In the genomic region with DNA sequence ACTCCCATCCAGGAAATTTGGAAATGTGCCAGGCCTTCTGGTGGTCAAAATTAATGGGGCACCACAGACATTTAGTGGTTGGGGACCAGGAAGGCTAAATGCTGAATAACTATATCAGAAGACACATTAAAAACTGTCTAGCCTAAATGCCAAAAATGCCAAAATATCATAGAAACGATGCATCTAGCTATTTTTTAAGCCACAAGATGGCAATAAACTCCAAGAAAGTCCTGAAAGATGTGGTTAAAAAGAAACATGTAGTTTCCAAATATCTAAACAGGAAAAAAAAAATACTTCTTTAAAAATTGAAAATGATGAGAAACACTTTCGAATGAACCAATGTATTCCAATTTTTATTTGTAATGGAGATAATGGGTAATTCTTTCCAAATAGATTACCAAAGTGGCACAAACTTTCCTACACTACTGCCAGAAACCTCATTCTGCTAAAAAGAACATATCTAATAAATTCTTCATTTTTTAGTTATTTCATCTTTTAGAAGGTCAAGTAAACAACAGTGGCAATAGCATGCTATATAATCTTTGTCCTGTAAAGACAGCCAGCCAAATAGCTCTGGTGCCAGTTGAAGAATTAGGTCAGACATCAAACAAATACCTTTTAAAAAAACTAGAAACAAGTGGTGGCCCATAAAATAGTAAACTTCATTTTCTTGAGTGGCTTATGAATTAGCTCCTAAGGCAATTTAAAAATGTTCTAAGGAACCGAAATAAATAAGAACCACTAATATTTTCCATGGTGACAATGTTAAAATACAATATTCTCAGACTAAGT, we compare ENCODE assay signal across 10 cellular contexts. TPM values are rescaled to one million over a fixed set of nuclear protein-coding genes. Genes with fewer than 3 reads are reported as not detected.
DNase-seq lines count a peak whose midpoint lies in the region; ATAC-seq, FAIRE-seq and TF ChIP-seq lines count a peak whose summit lies in the region.
"Had no signal": no experiment of that assay in that cellular context is flagged by ENCODE, and none has a peak within 500 bp of the region (broad histone marks: within the 10 kb centered on the region; RNA-seq: fewer than 3 reads in every experiment).

No MANE protein-coding gene starts in this region.

- H2BK20ac ChIP-seq in IMR-90 (ENCODE audit: low read depth, low read length), result no peak overlapping the region

- no peak for TF ChIP-seq EP300 in GM12878 (IDR thresholded peaks at IDR 0.05; ENCODE audit: borderline replicate concordance in 1 of 2, control insufficient read depth in 1 of 2, low read depth in 2 of 2, low read length in 2 of 2)

- H3K9me1 ChIP-seq in IMR-90 (ENCODE audit: insufficient read depth, low read length), result no peaks in the 10 kb centered on the region

- H3K27me3 ChIP-seq in IMR-90 (ENCODE audit: control insufficient read depth, insufficient read depth, low read length), result no peaks in the 10 kb centered on the region
- no peaks in the 10 kb centered on the region for H3K27me3 ChIP-seq in GM12878 (replicated peaks in 1 of 2; ENCODE audit: control insufficient read depth in 2 of 2, insufficient read depth in 2 of 2, low read length in 1 of 2)
- H3K27me3 ChIP-seq in right lobe of liver, result no peaks in the 10 kb centered on the region

- H2AK5ac ChIP-seq in IMR-90 (ENCODE audit: low read depth, low read length), result no peak overlapping the region

- no peak overlapping the region for H2BK5ac ChIP-seq in IMR-90 (ENCODE audit: low read depth, low read length, poor library complexity, severe bottlenecking)

- peaks cover 15% of the 10 kb centered on the region for H3K36me3 ChIP-seq in IMR-90 (ENCODE audit: control insufficient read depth, insufficient read depth, low read length)
- H3K36me3 ChIP-seq in GM12878 (ENCODE audit: control insufficient read depth in 2 of 2, insufficient read depth in 2 of 2, low read length in 1 of 2), result peaks cover 2 to 19% of the 10 kb centered on the region in 2 experiments; a peak in 3 of 4 replicates
- no peaks in the 10 kb centered on the region for H3K36me3 ChIP-seq in right lobe of liver

- in situ Hi-C loops in IMR-90 (cut with MboI; ENCODE audit: low sequenced_read_pairs) (no loop called here), GM12878 (cut with MboI) (no loop called here)

- no peak overlapping the region for H4K91ac ChIP-seq in IMR-90 (ENCODE audit: insufficient read depth, low read depth, low read length)

- no peak overlapping the region; the same call in 1 of the 2 replicates for H3K18ac ChIP-seq in IMR-90 (ENCODE audit: low read depth, low read length)

- peak; percentile 36 for TF ChIP-seq CTCF in AG09309 (IDR thresholded peaks at IDR 0.05; ENCODE audit: control insufficient read depth, insufficient read depth, low read depth, low read length, missing control alignments)
- peak; percentile 37 for TF ChIP-seq CTCF in IMR-90 (conservative IDR thresholded peaks at IDR 0.05; ENCODE audit: low read depth, low read length)
- no peak; a peak in 1 of 6 replicates for TF ChIP-seq CTCF in GM12878 (IDR thresholded peaks at IDR 0.05 in 2 of 3, conservative IDR thresholded peaks at IDR 0.05 in 1 of 3; ENCODE audit: control insufficient read depth in 2 of 3, extremely low read depth in 1 of 3, insufficient read depth in 1 of 3, low read depth in 3 of 3, low read length in 3 of 3)
- peak in 3 of 4 donors; percentile 3 to 36 (median 27) for TF ChIP-seq CTCF in right lobe of liver (IDR thresholded peaks at IDR 0.05)

- no peak overlapping the region for H3K27ac ChIP-seq in IMR-90 (ENCODE audit: insufficient read depth, low read length)
- no peak overlapping the region for H3K27ac ChIP-seq in GM12878 (ENCODE audit: control insufficient read depth, insufficient read depth)
- H3K27ac ChIP-seq in right lobe of liver, result no peak overlapping the region

- H4K20me1 ChIP-seq in IMR-90 (ENCODE audit: insufficient read depth, low read length) (no peaks in the 10 kb centered on the region), GM12878 (ENCODE audit: control insufficient read depth, insufficient read depth) (no peaks in the 10 kb centered on the region)

- H3K4me1 ChIP-seq in IMR-90 (ENCODE audit: control insufficient read depth, insufficient read depth, low read length), result peaks cover 2% of the 10 kb centered on the region; the same call in 1 of the 2 replicates
- H3K4me1 ChIP-seq in GM12878 (ENCODE audit: control insufficient read depth, insufficient read depth, low read length), result no peaks in the 10 kb centered on the region
- H3K4me1 ChIP-seq in right lobe of liver, result peaks cover 0 to 20% (median 0%) of the 10 kb centered on the region in 4 donors

- POLR2A ChIA-PET in IMR-90 (lab: Charles Lee; ENCODE audit: unreplicated experiment), result no interaction called here
- POLR2A ChIA-PET in GM12878 (lab: Charles Lee), result no interaction called here
- POLR2A ChIA-PET in activated CD4-positive, alpha-beta T cell treated with anti-CD3 and anti-CD28 coated beads for 36 hours (lab: Charles Lee), result no interaction called here

- H3K27me3 Mint-ChIP-seq in activated naive CD8-positive, alpha-beta T cell treated with anti-CD3 and anti-CD28 coated beads for 36 hours, result no peaks in the 10 kb centered on the region
- H3K27me3 Mint-ChIP-seq in activated CD4-positive, alpha-beta T cell treated with anti-CD3 and anti-CD28 coated beads for 36 hours, result no peaks in the 10 kb centered on the region

- H2AFZ ChIP-seq in IMR-90 (replicated peaks; ENCODE audit: low read length, poor library complexity) (no peak overlapping the region), GM12878 (ENCODE audit: control insufficient read depth, low read depth, low read length) (no peak overlapping the region)

- intact Hi-C loops in IMR-90 (cut with micrococcal nuclease), result loop anchor here (2.0 kb wide), 1 partner anchor 137 kb away; no protein-coding TSS in a partner anchor
- intact Hi-C loops in GM12878 (cut with micrococcal nuclease; ENCODE audit: unreplicated experiment), result no loop called here
- intact Hi-C loops in right lobe of liver (cut with DNase I), result no loop called here
- intact Hi-C loops in activated CD4-positive, alpha-beta T cell treated with anti-CD3 and anti-CD28 coated beads for 36 hours (cut with DNase I, micrococcal nuclease), result no loop called here

- no peaks in the 10 kb centered on the region for H3K9me3 Mint-ChIP-seq in activated naive CD8-positive, alpha-beta T cell treated with anti-CD3 and anti-CD28 coated beads for 36 hours
- H3K9me3 Mint-ChIP-seq in activated CD4-positive, alpha-beta T cell treated with anti-CD3 and anti-CD28 coated beads for 36 hours (ENCODE audit: low read depth), result no peaks in the 10 kb centered on the region

- H3K4me2 ChIP-seq in IMR-90 (ENCODE audit: low read depth, low read length) (no peak overlapping the region), GM12878 (ENCODE audit: control insufficient read depth, insufficient read depth) (no peak overlapping the region)

- FAIRE-seq in GM12878 (lab: Jason Lieb, UNC), result peak; percentile 52

- TF ChIP-seq POLR2A in IMR-90 (IDR thresholded peaks at IDR 0.05; ENCODE audit: low read depth, low read length), result no peak
- no peak for TF ChIP-seq POLR2A in GM12878 (IDR thresholded peaks at IDR 0.05; ENCODE audit: low read depth, low read length)
- TF ChIP-seq POLR2A in right lobe of liver (IDR thresholded peaks at IDR 0.05), result no peak

- TF ChIP-seq RAD21 in IMR-90 (IDR thresholded peaks at IDR 0.05; ENCODE audit: low read length) (peak; percentile 48), GM12878 (IDR thresholded peaks at IDR 0.05; ENCODE audit: insufficient read depth, low read depth, low read length) (peak; percentile 27; the same call in 1 of the 2 replicates)

- H4K5ac ChIP-seq in IMR-90 (ENCODE audit: low read depth, low read length), result 0 out of 2 replicates have a peak overlapping the region, but pooled peaks have one; percentile 63

- RAD21 ChIA-PET in GM12878 (lab: Charles Lee; ENCODE audit: unreplicated experiment), result interaction anchor here (1.1 to 1.6 kb wide), 3 partner anchors 8 to 41 kb away, joined by 3 to 9 read pairs (median 5); no protein-coding TSS in a partner anchor

- H3K9me3 ChIP-seq in IMR-90 (ENCODE audit: control insufficient read depth, insufficient read depth, low read length), result no peaks in the 10 kb centered on the region
- H3K9me3 ChIP-seq in GM12878 (replicated peaks; ENCODE audit: control insufficient read depth, insufficient read depth, low read length), result no peaks in the 10 kb centered on the region
- H3K9me3 ChIP-seq in right lobe of liver, result no peaks in the 10 kb centered on the region

- H3K56ac ChIP-seq in IMR-90 (ENCODE audit: extremely low read depth, insufficient read depth, low read length), result no peak overlapping the region

- H3K23ac ChIP-seq in IMR-90 (ENCODE audit: low read depth, low read length), result no peak overlapping the region

- no peak overlapping the region for H2AK9ac ChIP-seq in IMR-90 (replicated peaks; ENCODE audit: low read depth, low read length, poor library complexity)

- H3K9ac ChIP-seq in IMR-90 (ENCODE audit: low read depth, low read length) (no peak overlapping the region), GM12878 (ENCODE audit: control insufficient read depth, insufficient read depth, low read length) (no peak overlapping the region)

- H3K4me3 ChIP-seq in AG09309 (ENCODE audit: control insufficient read depth, low read depth, low read length) (no peak overlapping the region), IMR-90 (ENCODE audit: insufficient read depth, low read depth, low read length) (no peak overlapping the region), GM12878 (no peak overlapping the region), right lobe of liver (no peak overlapping the region)

- DNase-seq in AG09309 (ENCODE audit: low read depth) (no peak), IMR-90 (no peak), GM12878 (ENCODE audit: low read depth, low spot score) (no peak), right lobe of liver (no peak), NCI-H2081 treated with DMSO at 0.1 percent for 48 hours (lab: John Stamatoyannopoulos, UW) (no peak)
- no peak for DNase-seq in activated naive CD8-positive, alpha-beta T cell treated with anti-CD3 and anti-CD28 coated beads for 36 hours
- DNase-seq in activated CD4-positive, alpha-beta T cell treated with anti-CD3 and anti-CD28 coated beads for 36 hours, result no peak
- DNase-seq: activated CD4-positive, alpha-beta T cell treated with anti-CD3 and anti-CD28 coated beads, Interleukin-2, amount 50 U/mL, for 1 hour; NCI-H2081 had no signal

- peaks cover 26% of the 10 kb centered on the region for H3K36me3 Mint-ChIP-seq in activated naive CD8-positive, alpha-beta T cell treated with anti-CD3 and anti-CD28 coated beads for 36 hours
- peaks cover 34% of the 10 kb centered on the region for H3K36me3 Mint-ChIP-seq in activated CD4-positive, alpha-beta T cell treated with anti-CD3 and anti-CD28 coated beads for 36 hours (ENCODE audit: low read depth)

- H3K79me2 ChIP-seq in GM12878 (ENCODE audit: control insufficient read depth, insufficient read depth, low read length), result no peaks in the 10 kb centered on the region

- CTCF ChIA-PET in IMR-90 (lab: Yijun Ruan, JAX) (interaction anchor here (0.6 to 1.4 kb wide), 5 partner anchors 19 to 262 kb away, joined by 3 to 4 read pairs (median 3); partner anchors contain the start of genes CCDC14 and KALRN), GM12878 (lab: Yijun Ruan, JAX) (interaction anchor here (0.7 to 3.1 kb wide), 6 partner anchors 9 to 341 kb away, joined by 3 to 17 read pairs (median 5); no protein-coding TSS in a partner anchor)
- CTCF ChIA-PET in activated CD4-positive, alpha-beta T cell treated with anti-CD3 and anti-CD28 coated beads for 36 hours (lab: Charles Lee), result interaction anchor here (0.6 to 0.7 kb wide), 2 partner anchors 22 to 30 kb away, joined by 3 read pairs; no protein-coding TSS in a partner anchor

- ATAC-seq in IMR-90 (ENCODE audit: low read depth) (no peak), GM12878 (no peak), right lobe of liver (peak in 3 of 4 donors; percentile 19 to 65 (median 64)), HG03432 (IDR thresholded peaks at IDR 0.05; ENCODE audit: unreplicated experiment) (no peak)
- no peak for ATAC-seq in activated CD4-positive, alpha-beta T cell treated with anti-CD3 and anti-CD28 coated beads for 36 hours

- no peaks in the 10 kb centered on the region for H3K4me1 Mint-ChIP-seq in activated naive CD8-positive, alpha-beta T cell treated with anti-CD3 and anti-CD28 coated beads for 36 hours
- H3K4me1 Mint-ChIP-seq in activated CD4-positive, alpha-beta T cell treated with anti-CD3 and anti-CD28 coated beads for 36 hours, result no peaks in the 10 kb centered on the region

- dilution Hi-C loops in IMR-90 (cut with HindIII; ENCODE audit: low sequenced_read_pairs, unreplicated experiment), result no loop called here

- H3K27ac Mint-ChIP-seq in activated naive CD8-positive, alpha-beta T cell treated with anti-CD3 and anti-CD28 coated beads for 36 hours, result no peak overlapping the region
- no peak overlapping the region for H3K27ac Mint-ChIP-seq in activated CD4-positive, alpha-beta T cell treated with anti-CD3 and anti-CD28 coated beads for 36 hours

- H2BK15ac ChIP-seq in IMR-90 (ENCODE audit: low read depth, low read length), result no peak overlapping the region

- H3K79me1 ChIP-seq in IMR-90 (ENCODE audit: low read depth in 1 of 2, low read length in 2 of 2), result peaks cover 4 to 9% of the 10 kb centered on the region in 2 experiments; a peak in 1 of 4 replicates

- no CpG with 5 or more reads among the region's 3 CpGs for WGBS in IMR-90 (ENCODE audit: extremely low coverage in 2 of 2, insufficient read length in 1 of 2), 2 experiments
- 48% methylated on average over 3 of the region's 3 CpGs for WGBS in GM12878 (ENCODE audit: insufficient coverage, insufficient replicate concordance, low lambda C conversion rate, missing lambda C conversion rate)
- WGBS in right lobe of liver (ENCODE audit: insufficient coverage, low coverage, low lambda C conversion rate, missing lambda C conversion rate), result 33% methylated on average over 3 of the region's 3 CpGs

- SMC1A ChIA-PET in GM12878 (lab: Charles Lee; ENCODE audit: uncharacterized antibody, unreplicated experiment), result interaction anchor here (0.9 to 2.4 kb wide), 6 partner anchors 11 to 518 kb away, joined by 3 to 7 read pairs (median 4); no protein-coding TSS in a partner anchor

- no peak overlapping the region for H4K8ac ChIP-seq in IMR-90 (ENCODE audit: low read depth in 2 of 2, low read length in 2 of 2)

- no peak overlapping the region for H3K4ac ChIP-seq in IMR-90 (ENCODE audit: low read depth, low read length)

- no peak overlapping the region for H3K14ac ChIP-seq in IMR-90 (replicated peaks; ENCODE audit: low read depth, low read length)

- no peak overlapping the region for H2BK120ac ChIP-seq in IMR-90 (ENCODE audit: low read depth, low read length)

- BruUV-seq in IMR-90 (replicated peaks; lab: Mats Ljungman, UMichigan) (no TSS peak), GM12878 (replicated peaks; lab: Mats Ljungman, UMichigan) (no TSS peak)

- no peak overlapping the region for H3K4me3 Mint-ChIP-seq in activated naive CD8-positive, alpha-beta T cell treated with anti-CD3 and anti-CD28 coated beads for 36 hours
- H3K4me3 Mint-ChIP-seq in activated CD4-positive, alpha-beta T cell treated with anti-CD3 and anti-CD28 coated beads for 36 hours, result no peak overlapping the region

RNA-seq across cellular contexts. Expression of gene CCDC14, which starts 19.7 kb away (rescaled TPM):
- total RNA-seq in IMR-90 (2012; rRNA removed) (70.0 and 82.1 TPM in 2 replicates), GM12878 (2014; rRNA removed) (44.7 and 48.9 TPM in 2 replicates), GM12878 (2014; rRNA removed; fragmentation: Illumina TruSeq; extraction: Trizol) (51.9 and 55.8 TPM in 2 replicates), GM12878 (2021) (37.1 and 39.9 TPM in 2 replicates), right lobe of liver (10 to 100 TPM; 10.4 to 15.6 (median 11.7) TPM)
- polyA plus RNA-seq in IMR-90 (2012; rRNA removed) (86.9 and 109 TPM in 2 replicates), GM12878 (2011; rRNA removed) (77.9 and 104 TPM in 2 replicates), GM12878 (2014; fragmentation: Illumina TruSeq; extraction: Trizol) (64.6 and 84.1 TPM in 2 replicates), GM12878 (2014; fragmentation: Nextera tagmentation; extraction: Ambion mirVana) (10 to 100 TPM; 16.6 to 19.5 TPM), GM12878 (2014; rRNA removed) (46.6 and 53.4 TPM in 2 replicates), GM12878 (2016; fragmentation: Nextera tagmentation; extraction: Ambion mirVana) (10 to 100 TPM; 15.9 to 22.7 TPM)
- polyA plus RNA-seq in IMR-90 (2012; cell fraction: cytosol; rRNA removed), result 11.3 and 12.7 TPM in 2 replicates
- polyA plus RNA-seq in IMR-90 (2012; cell fraction: nucleus; rRNA removed; ENCODE audit: low replicate concordance), result 200 and 1,120 TPM in 2 replicates
- total RNA-seq in GM12878 (2013; cell fraction: nucleolus; rRNA removed), result 367 TPM in 2 replicates
- polyA plus RNA-seq in GM12878 (2011; ENCODE audit: low read depth), result 32.4 TPM
- polyA plus RNA-seq in GM12878 (2011; cell fraction: cytosol; rRNA removed), result 78.8 and 83.2 TPM in 2 replicates
- 560 and 775 TPM in 2 replicates for polyA plus RNA-seq in GM12878 (2011; cell fraction: nucleus; rRNA removed)
- 33.5 and 34.5 TPM in 2 replicates for polyA plus RNA-seq in GM12878 (2012)
- polyA minus RNA-seq in GM12878 (2011; rRNA and poly(A)+ RNA removed), result 80.4 and 86.3 TPM in 2 replicates
- 16.2 and 19.9 TPM in 2 replicates for polyA minus RNA-seq in GM12878 (2011; cell fraction: cytosol; rRNA and poly(A)+ RNA removed)
- 136 and 144 TPM in 2 replicates for polyA minus RNA-seq in GM12878 (2011; cell fraction: nucleus; rRNA and poly(A)+ RNA removed)
- total RNA-seq in activated naive CD8-positive, alpha-beta T cell treated with anti-CD3 and anti-CD28 coated beads for 36 hours, result 10 to 100 TPM; 36.3 to 40.5 TPM
- 10 to 100 TPM; 35.4 to 52.4 TPM for total RNA-seq in activated CD4-positive, alpha-beta T cell treated with anti-CD3 and anti-CD28 coated beads for 36 hours

RNA-seq across cellular contexts. Expression of gene ROPN1, which starts 50.6 kb away (rescaled TPM):
- total RNA-seq in IMR-90 (2012; rRNA removed) (0.18 TPM in 1 of 2 replicates, not detected in the other), GM12878 (2014; rRNA removed) (not detected in 2 replicates), GM12878 (2014; rRNA removed; fragmentation: Illumina TruSeq; extraction: Trizol) (not detected in 2 replicates), GM12878 (2021) (not detected in 2 replicates), right lobe of liver (not detected)
- polyA plus RNA-seq in IMR-90 (2012; rRNA removed) (0.03 TPM in 1 of 2 replicates, not detected in the other), GM12878 (2011; rRNA removed) (not detected in 2 replicates), GM12878 (2014; fragmentation: Illumina TruSeq; extraction: Trizol) (not detected in 2 replicates), GM12878 (2014; fragmentation: Nextera tagmentation; extraction: Ambion mirVana) (not detected), GM12878 (2014; rRNA removed) (not detected in 2 replicates), GM12878 (2016; fragmentation: Nextera tagmentation; extraction: Ambion mirVana) (not detected)
- 0.08 TPM in 1 of 2 replicates, not detected in the other for polyA plus RNA-seq in IMR-90 (2012; cell fraction: cytosol; rRNA removed)
- polyA plus RNA-seq in IMR-90 (2012; cell fraction: nucleus; rRNA removed; ENCODE audit: low replicate concordance), result not detected in 2 replicates
- not detected in 2 replicates for total RNA-seq in GM12878 (2013; cell fraction: nucleolus; rRNA removed)
- not detected for polyA plus RNA-seq in GM12878 (2011; ENCODE audit: low read depth)
- polyA plus RNA-seq in GM12878 (2011; cell fraction: cytosol; rRNA removed), result not detected in 2 replicates
- polyA plus RNA-seq in GM12878 (2011; cell fraction: nucleus; rRNA removed), result not detected in 2 replicates
- polyA plus RNA-seq in GM12878 (2012), result not detected in 2 replicates
- polyA minus RNA-seq in GM12878 (2011; rRNA and poly(A)+ RNA removed), result not detected in 2 replicates
- not detected in 2 replicates for polyA minus RNA-seq in GM12878 (2011; cell fraction: cytosol; rRNA and poly(A)+ RNA removed)
- not detected in 2 replicates for polyA minus RNA-seq in GM12878 (2011; cell fraction: nucleus; rRNA and poly(A)+ RNA removed)
- total RNA-seq in activated naive CD8-positive, alpha-beta T cell treated with anti-CD3 and anti-CD28 coated beads for 36 hours, result not detected
- total RNA-seq in activated CD4-positive, alpha-beta T cell treated with anti-CD3 and anti-CD28 coated beads for 36 hours, result not detected

RNA-seq across cellular contexts. Expression of gene MYLK, which starts 57.2 kb away (rescaled TPM):
- 484 and 521 TPM in 2 replicates for total RNA-seq in IMR-90 (2012; rRNA removed)
- 299 and 304 TPM in 2 replicates for polyA plus RNA-seq in IMR-90 (2012; rRNA removed)
- 167 and 319 TPM in 2 replicates for polyA plus RNA-seq in IMR-90 (2012; cell fraction: cytosol; rRNA removed)
- 217 and 221 TPM in 2 replicates for polyA plus RNA-seq in IMR-90 (2012; cell fraction: nucleus; rRNA removed; ENCODE audit: low replicate concordance)
- not detected in 2 replicates for total RNA-seq in GM12878 (2013; cell fraction: nucleolus; rRNA removed)
- 0.11 and 0.34 TPM in 2 replicates for total RNA-seq in GM12878 (2014; rRNA removed)
- 0.04 and 0.23 TPM in 2 replicates for total RNA-seq in GM12878 (2014; rRNA removed; fragmentation: Illumina TruSeq; extraction: Trizol)
- 0.90 and 1.6 TPM in 2 replicates for total RNA-seq in GM12878 (2021)
- 0.21 TPM for polyA plus RNA-seq in GM12878 (2011; ENCODE audit: low read depth)
- polyA plus RNA-seq in GM12878 (2011; rRNA removed), result not detected in 2 replicates
- not detected in 2 replicates for polyA plus RNA-seq in GM12878 (2011; cell fraction: cytosol; rRNA removed)
- not detected in 2 replicates for polyA plus RNA-seq in GM12878 (2011; cell fraction: nucleus; rRNA removed)
- 0.09 and 0.32 TPM in 2 replicates for polyA plus RNA-seq in GM12878 (2012)
- polyA plus RNA-seq in GM12878 (2014; fragmentation: Illumina TruSeq; extraction: Trizol), result 0.72 TPM in 1 of 2 replicates, not detected in the other
- polyA plus RNA-seq in GM12878 (2014; fragmentation: Nextera tagmentation; extraction: Ambion mirVana), result under 1 TPM; 0.40 to 0.42 TPM
- 0.04 and 0.22 TPM in 2 replicates for polyA plus RNA-seq in GM12878 (2014; rRNA removed)
- polyA plus RNA-seq in GM12878 (2016; fragmentation: Nextera tagmentation; extraction: Ambion mirVana), result under 1 TPM; 0.43 to 0.77 TPM
- polyA minus RNA-seq in GM12878 (2011; rRNA and poly(A)+ RNA removed), result not detected in 2 replicates
- not detected in 2 replicates for polyA minus RNA-seq in GM12878 (2011; cell fraction: cytosol; rRNA and poly(A)+ RNA removed)
- polyA minus RNA-seq in GM12878 (2011; cell fraction: nucleus; rRNA and poly(A)+ RNA removed), result 0.29 TPM in 1 of 2 replicates, not detected in the other
- total RNA-seq in right lobe of liver, result 100 to 1,000 TPM in 3 of 6 experiments, 10 to 100 TPM in 3; 61.1 to 146 (median 97.8) TPM
- not detected for total RNA-seq in activated naive CD8-positive, alpha-beta T cell treated with anti-CD3 and anti-CD28 coated beads for 36 hours
- under 1 TPM in 1 of 2 experiments, not detected in 1; 0.07 TPM for total RNA-seq in activated CD4-positive, alpha-beta T cell treated with anti-CD3 and anti-CD28 coated beads for 36 hours

Comparison
In these comparisons a context has a peak if more than half of its experiments do, and no peak if none do; other contexts are left out.
1. CTCF ChIP-seq: peak in AG09309 (single experiment), IMR-90 (single experiment) and right lobe of liver (3 of 4); none in GM12878 (0 of 3).
2. ATAC-seq: peak in right lobe of liver (3 of 4); none in IMR-90 (single experiment), GM12878 (single experiment), HG03432 (single experiment) and activated CD4-positive, alpha-beta T cell treated with anti-CD3 and anti-CD28 coated beads for 36 hours (single experiment).
3. RNA of gene MYLK, which starts 57.2 kb away (total RNA-seq): 484 to 521 TPM in IMR-90 and 61.1 to 146 TPM in right lobe of liver; 0.04 to 1.6 TPM in GM12878, not detected in activated naive CD8-positive, alpha-beta T cell treated with anti-CD3 and anti-CD28 coated beads for 36 hours and 0.07 TPM in activated CD4-positive, alpha-beta T cell treated with anti-CD3 and anti-CD28 coated beads for 36 hours; every median in the first group is over 10 times any median in the second.